26 cellular contexts compared by ENCODE assay signal in the genomic region with DNA sequence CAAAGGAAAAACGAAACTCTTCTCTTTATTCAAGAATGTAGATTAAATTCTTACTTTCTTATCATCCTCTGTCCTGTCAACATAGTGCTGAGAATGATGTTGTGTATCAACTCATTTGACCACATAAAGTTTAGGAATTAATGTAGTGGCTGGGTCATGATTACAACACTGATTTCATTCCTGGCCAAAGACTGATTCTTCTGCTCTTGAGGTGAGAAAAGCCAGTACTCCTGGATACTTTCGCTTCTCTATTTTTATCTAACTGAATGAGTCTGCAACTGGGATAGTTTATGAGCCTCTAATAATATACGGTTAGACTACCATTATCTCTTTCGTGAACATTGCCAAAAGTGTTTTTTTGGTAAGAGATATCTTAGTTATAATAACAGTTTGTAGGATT.
A peak's percentile ranks its signal among the peaks of the same experiment; 100 is the strongest.
DNase-seq lines count a peak whose midpoint lies in the region; ATAC-seq and TF ChIP-seq lines count a peak whose summit lies in the region.
"Had no signal": no experiment of that assay in that cellular context is flagged by ENCODE, and none has a peak within 500 bp of the region (broad histone marks: within the 10 kb centered on the region; RNA-seq: fewer than 3 reads in every experiment).

No MANE protein-coding gene starts in this region.

- TF ChIP-seq CTCF in omental fat pad (IDR thresholded peaks at IDR 0.05), result no peak

- ATAC-seq in Right ventricle myocardium inferior (peak; percentile 48), Right ventricle myocardium superior (ENCODE audit: poor library complexity) (peak; percentile 69), omental fat pad (ENCODE audit: low FRiP score) (peak; percentile 74), GM18511 (IDR thresholded peaks at IDR 0.05; ENCODE audit: unreplicated experiment) (no peak), GM21367 (IDR thresholded peaks at IDR 0.05; ENCODE audit: unreplicated experiment) (no peak)
- ATAC-seq: activated CD4-positive, alpha-beta T cell treated with anti-CD3 and anti-CD28 coated beads for 36 hours; activated T-cell treated with anti-CD3 and anti-CD28 coated beads, Interleukin-2, amount 50 U/mL, for 72 hours; natural killer cell treated with Interleukin-12 subunit alpha and Interleukin-12 subunit beta and Interleukin-15 and Interleukin-18, amount 100 ng/mL, for 72 hours; stimulated activated memory B cell treated with anti-CD40 and anti-IgM and Interleukin-4, amounts not matched to agents 10 μg/mL and 1 μg/mL and 100 μg/mL, for 72 hours had no signal

- intact Hi-C loops in Right ventricle myocardium inferior (cut with DNase I) (loop anchor here (5.0 kb wide), 1 partner anchor 35 kb away; no protein-coding TSS in a partner anchor), cardiac septum (cut with DNase I) (no loop called here), Right ventricle myocardium superior (cut with DNase I) (no loop called here)

- DNase-seq in Right ventricle myocardium inferior (ENCODE audit: missing footprints), result no peak
- DNase-seq in cardiac septum (ENCODE audit: low spot score), result no peak
- DNase-seq in Right ventricle myocardium superior, result no peak
- DNase-seq in omental fat pad (ENCODE audit: low spot score), result no peak
- no peak for DNase-seq in NCI-H526 (lab: John Stamatoyannopoulos, UW)
- no peak for DNase-seq in NCI-H1694 (lab: John Stamatoyannopoulos, UW)
- DNase-seq: activated CD4-positive, alpha-beta T cell treated with anti-CD3 and anti-CD28 coated beads for 36 hours; activated naive CD4-positive, alpha-beta T cell treated with anti-CD3 and anti-CD28 coated beads, Interleukin-2, amount 50 U/mL, for 16 hours; activated T-cell treated with anti-CD3 and anti-CD28 coated beads, Interleukin-2, amount 50 U/mL, for 72 hours; AML-193; CD8-positive, alpha-beta memory T cell; DMS153; effector CD4-positive, alpha-beta T cell; erythroblast; GF-D8; Kasumi-1; NCI-H1092; NCI-H2029 treated with DMSO at 0.1 percent for 48 hours; NCI-H345; NCI-H82; SJCRH30; stimulated activated CD4-positive, alpha-beta T cell treated with anti-CD3 and anti-CD28 coated beads, Interleukin-1b, Interleukin-23, amount 100 ng/mL, for 48 hours had no signal

Comparison
In these comparisons a context has a peak if more than half of its experiments do, and no peak if none do; other contexts are left out.
1. ATAC-seq: peak in Right ventricle myocardium inferior (single experiment), Right ventricle myocardium superior (single experiment) and omental fat pad (single experiment); none in GM18511 (single experiment) and GM21367 (single experiment).